Comparison of ENCODE assay signal across 16 cellular contexts in the genomic region with DNA sequence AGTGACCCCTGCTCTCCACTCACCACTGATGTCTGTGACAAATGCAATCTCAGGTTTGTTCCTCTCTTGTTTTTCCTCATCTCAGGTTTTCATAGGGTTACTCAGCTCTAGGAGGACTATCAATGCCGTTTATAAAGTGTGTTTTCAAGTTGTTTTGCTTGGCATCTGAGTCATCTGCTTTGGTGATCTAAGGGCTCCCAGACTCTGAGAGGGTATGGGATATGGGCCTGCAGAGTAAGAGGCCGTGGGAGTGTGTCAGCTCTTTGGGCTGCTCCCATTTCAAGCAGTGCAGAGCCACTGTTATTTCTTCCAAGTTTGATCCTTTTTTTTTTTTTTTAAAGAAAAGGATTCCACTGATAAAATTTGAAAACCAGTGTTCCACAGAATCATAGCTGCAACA. TPM values are rescaled to one million over a fixed set of nuclear protein-coding genes. Genes with fewer than 3 reads are reported as not detected.
DNase-seq lines count a peak whose midpoint lies in the region; ATAC-seq and TF ChIP-seq lines count a peak whose summit lies in the region.
"Had no signal": no experiment of that assay in that cellular context is flagged by ENCODE, and none has a peak within 500 bp of the region (broad histone marks: within the 10 kb centered on the region; RNA-seq: fewer than 3 reads in every experiment).

No MANE protein-coding gene starts in this region.

- no peak for TF ChIP-seq CTCF in ascending aorta (IDR thresholded peaks at IDR 0.05)
- TF ChIP-seq CTCF in gastrocnemius medialis (IDR thresholded peaks at IDR 0.05 in 4 of 5, conservative IDR thresholded peaks at IDR 0.05 in 1 of 5): no peak

- H3K27me3 ChIP-seq in ascending aorta (no peaks in the 10 kb centered on the region), gastrocnemius medialis (no peaks in the 10 kb centered on the region)
- H3K27me3 ChIP-seq: BE2C had no signal

- in situ Hi-C loops in gastrocnemius medialis (cut with MboI; ENCODE audit: low sequenced_read_pairs in 4 of 4): no loop called here

- H3K27ac ChIP-seq in ascending aorta (peak overlapping the region; percentile 48 to 72), gastrocnemius medialis (peak overlapping the region in 3 of 4 donors; percentile 18 to 29 (median 21))

- ATAC-seq in left cardiac atrium: peak; percentile 55 to 90
- no peak for ATAC-seq in gastrocnemius medialis
- no peak for ATAC-seq in HG03175 (IDR thresholded peaks at IDR 0.05; ENCODE audit: unreplicated experiment)
- ATAC-seq in HG02759 (IDR thresholded peaks at IDR 0.05; ENCODE audit: unreplicated experiment): no peak
- ATAC-seq in GM18520 (IDR thresholded peaks at IDR 0.05; ENCODE audit: unreplicated experiment): no peak
- ATAC-seq: stimulated activated naive CD8-positive, alpha-beta T cell treated with anti-CD3 and anti-CD28 coated beads, Interleukin-15, amount 100 ng/mL, for 72 hours; T-cell had no signal

- peaks cover 0 to 11% of the 10 kb centered on the region in 2 donors for H3K4me1 ChIP-seq in ascending aorta
- H3K4me1 ChIP-seq in gastrocnemius medialis: peaks cover 9 to 15% of the 10 kb centered on the region in 2 donors
- H3K4me1 ChIP-seq: BE2C had no signal

- H3K36me3 ChIP-seq in ascending aorta: peaks cover 13 to 54% of the 10 kb centered on the region in 2 donors
- peaks cover 0 to 81% of the 10 kb centered on the region in 2 donors for H3K36me3 ChIP-seq in gastrocnemius medialis

- intact Hi-C loops in ascending aorta (cut with DNase I) (loop anchor here (10.0 kb wide), 1 partner anchor 296 kb away; no protein-coding TSS in a partner anchor), left cardiac atrium (cut with DNase I) (no loop called here), gastrocnemius medialis (cut with DNase I; ENCODE audit: low total_unique reads) (no loop called here)

- H3K9me3 ChIP-seq in ascending aorta: no peaks in the 10 kb centered on the region
- H3K9me3 ChIP-seq in gastrocnemius medialis: no peaks in the 10 kb centered on the region
- H3K9me3 ChIP-seq: BE2C had no signal

- DNase-seq in ELR (ENCODE audit: low read depth) (peak; percentile 45), ascending aorta (ENCODE audit: low spot score in 2 of 2) (no peak), left cardiac atrium (no peak), gastrocnemius medialis (no peak), occipital lobe (lab: John Stamatoyannopoulos, UW) (no peak)
- DNase-seq: activated CD4-positive, CD25-positive, alpha-beta regulatory T cell; BE2C; cerebellar nuclear complex; DMS53; H7; NCI-H1417 treated with DMSO at 0.1 percent for 48 hours; stimulated activated naive CD8-positive, alpha-beta T cell treated with anti-CD3 and anti-CD28 coated beads, Interleukin-15, amount 100 ng/mL, for 72 hours; T-cell had no signal

- H3K4me3 ChIP-seq in ascending aorta (no peak overlapping the region), gastrocnemius medialis (no peak overlapping the region)

- TF ChIP-seq POLR2A in gastrocnemius medialis (IDR thresholded peaks at IDR 0.05): no peak

RNA-seq across cellular contexts. Expression of gene NNT, which starts 46.3 kb away (rescaled TPM):
- total RNA-seq in ascending aorta: 13.3 TPM
- total RNA-seq in left cardiac atrium: 100 to 1,000 TPM; 323 to 422 TPM
- total RNA-seq in gastrocnemius medialis: 100 to 1,000 TPM in 3 of 4 donors, 10 to 100 TPM in 1; 90.3 to 149 (median 127) TPM
- 157 TPM for total RNA-seq in occipital lobe

Comparison
In these comparisons a context has a peak if more than half of its experiments do, and no peak if none do; other contexts are left out.
1. ATAC-seq: peak in left cardiac atrium (2 of 2); none in gastrocnemius medialis (0 of 2), HG03175 (single experiment), HG02759 (single experiment) and GM18520 (single experiment).